Comparison of ENCODE assay signal across 2 cellular contexts in genomic region chr10:123318516-123318915, GRCh38.
A peak's percentile ranks its signal among the peaks of the same experiment; 100 is the strongest.
TF ChIP-seq lines count a peak whose summit lies in the region.

No MANE protein-coding gene starts in this region.

TF ChIP-seq in GM12891, 5 proteins besides CTCF, POLR2A, EP300 and RAD21:
- no peak for TF ChIP-seq POLR2AphosphoS5 (IDR thresholded peaks at IDR 0.05; ENCODE audit: low read depth, low read length)
- TF ChIP-seq PAX5 (IDR thresholded peaks at IDR 0.05; ENCODE audit: insufficient read depth, low read length, severe bottlenecking) = no peak
- no peak for TF ChIP-seq TAF1 (IDR thresholded peaks at IDR 0.05; ENCODE audit: low read depth, low read length)
- no peak for TF ChIP-seq SPI1 (IDR thresholded peaks at IDR 0.05; ENCODE audit: low read depth, low read length)
- TF ChIP-seq POU2F2 (IDR thresholded peaks at IDR 0.05; ENCODE audit: low read depth, low read length) = no peak

TF ChIP-seq in GM12878, 131 proteins besides CTCF, POLR2A, EP300 and RAD21:
- TF ChIP-seq CHD2 (IDR thresholded peaks at IDR 0.05; ENCODE audit: borderline replicate concordance, low read depth, low read length) (no peak), RUNX3 (IDR thresholded peaks at IDR 0.05; ENCODE audit: low read length) (0 out of 2 replicates have a peak, but pooled peaks have one; percentile 34)
TF ChIP-seq in GM12878: peak in this region for 1.
